In the genomic region with DNA sequence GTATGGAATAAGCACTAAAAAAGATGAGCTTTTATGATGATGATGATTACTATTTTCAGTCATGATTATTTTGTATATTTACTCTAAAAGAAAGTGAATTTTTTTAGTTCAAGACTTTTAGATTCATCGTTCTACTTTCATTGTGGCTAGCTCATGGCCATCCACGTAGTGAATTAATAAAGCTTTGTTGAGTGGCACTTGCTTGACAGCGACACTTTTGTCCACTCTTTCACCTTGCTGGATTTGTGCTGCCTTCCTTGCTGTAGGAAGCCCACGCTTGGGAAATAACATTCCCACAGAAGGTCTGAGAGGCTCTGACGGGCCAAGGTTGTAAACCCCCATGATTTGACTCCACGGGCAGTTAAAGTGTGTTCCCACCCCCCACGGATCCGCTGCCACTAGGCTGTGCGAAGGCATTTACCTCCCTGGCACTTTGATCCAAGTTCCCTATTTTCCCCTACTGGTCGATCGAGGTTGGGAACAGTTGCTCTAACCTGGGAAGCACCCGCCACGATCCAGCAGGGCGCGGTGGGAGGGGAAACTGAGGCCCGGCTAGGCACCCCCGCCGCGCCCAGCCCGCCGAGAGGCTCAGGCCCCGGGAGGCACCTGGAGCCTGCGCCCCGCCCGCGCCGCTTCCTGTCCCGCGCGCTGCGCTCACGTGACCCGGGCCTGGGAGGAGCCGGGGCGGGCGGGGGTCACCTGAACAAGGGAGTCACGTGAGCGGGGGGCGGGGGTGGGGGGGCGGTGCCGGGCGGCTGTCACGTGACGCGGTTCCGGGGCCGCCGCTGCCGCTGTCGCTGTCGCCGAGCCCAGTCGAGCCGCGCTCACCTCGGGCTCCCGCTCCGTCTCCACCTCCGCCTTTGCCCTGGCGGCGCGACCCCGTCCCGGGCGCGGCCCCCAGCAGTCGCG, we compare ENCODE assay signal across 8 cellular contexts. TPM values are rescaled to one million over a fixed set of nuclear protein-coding genes. Genes with fewer than 3 reads are reported as not detected.
DNase-seq lines count a peak whose midpoint lies in the region; ATAC-seq and TF ChIP-seq lines count a peak whose summit lies in the region.

A gene with protein sequence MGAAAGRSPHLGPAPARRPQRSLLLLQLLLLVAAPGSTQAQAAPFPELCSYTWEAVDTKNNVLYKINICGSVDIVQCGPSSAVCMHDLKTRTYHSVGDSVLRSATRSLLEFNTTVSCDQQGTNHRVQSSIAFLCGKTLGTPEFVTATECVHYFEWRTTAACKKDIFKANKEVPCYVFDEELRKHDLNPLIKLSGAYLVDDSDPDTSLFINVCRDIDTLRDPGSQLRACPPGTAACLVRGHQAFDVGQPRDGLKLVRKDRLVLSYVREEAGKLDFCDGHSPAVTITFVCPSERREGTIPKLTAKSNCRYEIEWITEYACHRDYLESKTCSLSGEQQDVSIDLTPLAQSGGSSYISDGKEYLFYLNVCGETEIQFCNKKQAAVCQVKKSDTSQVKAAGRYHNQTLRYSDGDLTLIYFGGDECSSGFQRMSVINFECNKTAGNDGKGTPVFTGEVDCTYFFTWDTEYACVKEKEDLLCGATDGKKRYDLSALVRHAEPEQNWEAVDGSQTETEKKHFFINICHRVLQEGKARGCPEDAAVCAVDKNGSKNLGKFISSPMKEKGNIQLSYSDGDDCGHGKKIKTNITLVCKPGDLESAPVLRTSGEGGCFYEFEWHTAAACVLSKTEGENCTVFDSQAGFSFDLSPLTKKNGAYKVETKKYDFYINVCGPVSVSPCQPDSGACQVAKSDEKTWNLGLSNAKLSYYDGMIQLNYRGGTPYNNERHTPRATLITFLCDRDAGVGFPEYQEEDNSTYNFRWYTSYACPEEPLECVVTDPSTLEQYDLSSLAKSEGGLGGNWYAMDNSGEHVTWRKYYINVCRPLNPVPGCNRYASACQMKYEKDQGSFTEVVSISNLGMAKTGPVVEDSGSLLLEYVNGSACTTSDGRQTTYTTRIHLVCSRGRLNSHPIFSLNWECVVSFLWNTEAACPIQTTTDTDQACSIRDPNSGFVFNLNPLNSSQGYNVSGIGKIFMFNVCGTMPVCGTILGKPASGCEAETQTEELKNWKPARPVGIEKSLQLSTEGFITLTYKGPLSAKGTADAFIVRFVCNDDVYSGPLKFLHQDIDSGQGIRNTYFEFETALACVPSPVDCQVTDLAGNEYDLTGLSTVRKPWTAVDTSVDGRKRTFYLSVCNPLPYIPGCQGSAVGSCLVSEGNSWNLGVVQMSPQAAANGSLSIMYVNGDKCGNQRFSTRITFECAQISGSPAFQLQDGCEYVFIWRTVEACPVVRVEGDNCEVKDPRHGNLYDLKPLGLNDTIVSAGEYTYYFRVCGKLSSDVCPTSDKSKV (N-terminal part only) (plus strand): TSS at position 788 of the 909 bp plus-strand sequence. CDS start 165 bp downstream, outside the sequence.

- peak; percentile 82 for DNase-seq in AG10803 (ENCODE audit: low read depth)
- DNase-seq in NCI-H345 treated with DMSO at 0.1 percent for 48 hours (lab: John Stamatoyannopoulos, UW; ENCODE audit: unreplicated experiment): peak; percentile 78
- peak; percentile 85 to 91 for DNase-seq in activated CD4-positive, alpha-beta T cell treated with anti-CD3 and anti-CD28 coated beads for 24 hours (ENCODE audit: low read depth in 2 of 2)
- peak; percentile 96 for DNase-seq in cerebellum (ENCODE audit: low spot score)
- peak; percentile 53 for DNase-seq in kidney epithelial cell (ENCODE audit: low read depth)
- DNase-seq in stimulated activated CD4-positive, alpha-beta T cell treated with anti-CD3 and anti-CD28 coated beads, Interleukin-15, amount 100 ng/mL, for 24 hours: peak; percentile 95

- no peaks in the 10 kb centered on the region for H3K36me3 ChIP-seq in kidney epithelial cell (ENCODE audit: control insufficient read depth, insufficient read depth, low read length)

- TF ChIP-seq CTCF in AG10803 (conservative IDR thresholded peaks at IDR 0.05; ENCODE audit: low read length): peak; percentile 20
- no peak for TF ChIP-seq CTCF in kidney epithelial cell (IDR thresholded peaks at IDR 0.05; ENCODE audit: insufficient read depth, low read length, poor library complexity, severe bottlenecking)

- ATAC-seq in GM18909 (IDR thresholded peaks at IDR 0.05; ENCODE audit: poor library complexity, unreplicated experiment) (peak; percentile 86), HG03139 (IDR thresholded peaks at IDR 0.05; ENCODE audit: unreplicated experiment) (peak; percentile 76)

- peaks cover 2% of the 10 kb centered on the region for H3K27me3 ChIP-seq in kidney epithelial cell (ENCODE audit: control insufficient read depth, insufficient read depth, low read length)

- H3K4me3 ChIP-seq in AG10803 (ENCODE audit: low read length) (peak within 1 kb of the TSS; percentile 68), kidney epithelial cell (ENCODE audit: low read depth, low read length) (peak within 1 kb of the TSS; percentile 86)

RNA-seq across cellular contexts. Expression of the gene that starts here (rescaled TPM):
- 54.4 TPM for total RNA-seq in cerebellum
- 251 and 274 TPM in 2 replicates for total RNA-seq in kidney epithelial cell

Comparison
In these comparisons a context has a peak if more than half of its experiments do, and no peak if none do; other contexts are left out.
1. Peak in every context shown above with its lines: DNase-seq, ATAC-seq and H3K4me3 ChIP-seq.